ENCODE assay signal across 9 cellular contexts in genomic region chr3:12947504-12948369, GRCh38.
DNase-seq lines count a peak whose midpoint lies in the region; ATAC-seq and TF ChIP-seq lines count a peak whose summit lies in the region.
"Had no signal": no experiment of that assay in that cellular context is flagged by ENCODE, and none has a peak within 500 bp of the region (broad histone marks: within the 10 kb centered on the region; RNA-seq: fewer than 3 reads in every experiment).

No MANE protein-coding gene starts in this region.

- ATAC-seq in HG03025 (IDR thresholded peaks at IDR 0.05; ENCODE audit: low FRiP score, unreplicated experiment), result no peak

- DNase-seq in 8988T (peak; percentile 74), HFF-Myc (ENCODE audit: extremely low read depth, low read depth) (no peak), amniotic epithelial cell (ENCODE audit: low read depth) (peak; percentile 69), kidney epithelial cell (ENCODE audit: low read depth) (no peak), SHP77 (lab: John Stamatoyannopoulos, UW) (no peak), NCI-H2171 treated with DMSO at 0.1 percent for 48 hours (lab: John Stamatoyannopoulos, UW) (no peak)
- no peak for DNase-seq in activated naive CD4-positive, alpha-beta T cell (lab: John Stamatoyannopoulos, UW)

- H3K4me3 ChIP-seq in HFF-Myc (replicated peaks; ENCODE audit: low read depth, low read length) (no peak overlapping the region), kidney epithelial cell (ENCODE audit: low read depth, low read length) (no peak overlapping the region)
- H3K4me3 ChIP-seq: SJSA1 had no signal

- H3K27me3 ChIP-seq in kidney epithelial cell (ENCODE audit: control insufficient read depth, insufficient read depth, low read length), result no peaks in the 10 kb centered on the region
- H3K27me3 ChIP-seq: SJSA1 had no signal

- TF ChIP-seq CTCF in HFF-Myc (IDR thresholded peaks at IDR 0.05; ENCODE audit: low read depth, low read length, missing control alignments), result peak; percentile 26
- peak; percentile 19 for TF ChIP-seq CTCF in kidney epithelial cell (IDR thresholded peaks at IDR 0.05; ENCODE audit: insufficient read depth, low read length, poor library complexity, severe bottlenecking)

- no peaks in the 10 kb centered on the region for H3K36me3 ChIP-seq in kidney epithelial cell (ENCODE audit: control insufficient read depth, insufficient read depth, low read length)
- H3K36me3 ChIP-seq: SJSA1 had no signal

Comparison
In these comparisons a context has a peak if more than half of its experiments do, and no peak if none do; other contexts are left out.
1. DNase-seq: peak in 8988T (single experiment) and amniotic epithelial cell (single experiment); none in HFF-Myc (single experiment), kidney epithelial cell (single experiment), SHP77 (0 of 2), activated naive CD4-positive, alpha-beta T cell (0 of 4) and NCI-H2171 treated with DMSO at 0.1 percent for 48 hours (single experiment).